In the genomic region with DNA sequence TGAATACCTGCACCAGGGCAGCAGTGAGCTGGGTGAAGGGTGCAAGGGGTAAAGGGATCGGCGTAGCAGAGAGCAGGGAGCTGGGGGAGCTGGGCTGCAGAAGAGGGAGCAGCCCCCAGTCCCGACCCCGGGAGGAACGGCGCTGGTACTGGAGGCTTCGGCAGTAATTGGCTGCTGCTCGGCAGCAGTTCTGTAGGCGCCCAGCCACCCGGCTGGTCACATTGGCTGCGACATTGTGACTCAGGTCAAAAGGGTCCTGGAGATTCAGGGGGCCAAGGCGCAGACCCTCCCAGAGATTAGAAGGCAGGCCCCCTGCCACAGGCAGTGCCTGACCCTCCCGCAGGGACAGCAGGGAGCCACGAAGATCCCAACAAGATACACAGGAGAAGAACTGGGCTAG, we compare ENCODE assay signal across 1 cellular context.
TF ChIP-seq lines count a peak whose summit lies in the region.

No MANE protein-coding gene starts in this region.

TF ChIP-seq in HepG2, 621 proteins besides CTCF, POLR2A, EP300 and RAD21:
- TF ChIP-seq BHLHE40 (IDR thresholded peaks at IDR 0.05; ENCODE audit: low read length): no peak
- TF ChIP-seq ZNF260 (CRISPR knock-in tag; IDR thresholded peaks at IDR 0.05; ENCODE audit: borderline replicate concordance, low read depth): no peak
- TF ChIP-seq HOXA7 (CRISPR knock-in tag; IDR thresholded peaks at IDR 0.05): no peak
- no peak for TF ChIP-seq ZNF567 (CRISPR knock-in tag; IDR thresholded peaks at IDR 0.05; ENCODE audit: borderline replicate concordance)
- TF ChIP-seq, protein P1, sequence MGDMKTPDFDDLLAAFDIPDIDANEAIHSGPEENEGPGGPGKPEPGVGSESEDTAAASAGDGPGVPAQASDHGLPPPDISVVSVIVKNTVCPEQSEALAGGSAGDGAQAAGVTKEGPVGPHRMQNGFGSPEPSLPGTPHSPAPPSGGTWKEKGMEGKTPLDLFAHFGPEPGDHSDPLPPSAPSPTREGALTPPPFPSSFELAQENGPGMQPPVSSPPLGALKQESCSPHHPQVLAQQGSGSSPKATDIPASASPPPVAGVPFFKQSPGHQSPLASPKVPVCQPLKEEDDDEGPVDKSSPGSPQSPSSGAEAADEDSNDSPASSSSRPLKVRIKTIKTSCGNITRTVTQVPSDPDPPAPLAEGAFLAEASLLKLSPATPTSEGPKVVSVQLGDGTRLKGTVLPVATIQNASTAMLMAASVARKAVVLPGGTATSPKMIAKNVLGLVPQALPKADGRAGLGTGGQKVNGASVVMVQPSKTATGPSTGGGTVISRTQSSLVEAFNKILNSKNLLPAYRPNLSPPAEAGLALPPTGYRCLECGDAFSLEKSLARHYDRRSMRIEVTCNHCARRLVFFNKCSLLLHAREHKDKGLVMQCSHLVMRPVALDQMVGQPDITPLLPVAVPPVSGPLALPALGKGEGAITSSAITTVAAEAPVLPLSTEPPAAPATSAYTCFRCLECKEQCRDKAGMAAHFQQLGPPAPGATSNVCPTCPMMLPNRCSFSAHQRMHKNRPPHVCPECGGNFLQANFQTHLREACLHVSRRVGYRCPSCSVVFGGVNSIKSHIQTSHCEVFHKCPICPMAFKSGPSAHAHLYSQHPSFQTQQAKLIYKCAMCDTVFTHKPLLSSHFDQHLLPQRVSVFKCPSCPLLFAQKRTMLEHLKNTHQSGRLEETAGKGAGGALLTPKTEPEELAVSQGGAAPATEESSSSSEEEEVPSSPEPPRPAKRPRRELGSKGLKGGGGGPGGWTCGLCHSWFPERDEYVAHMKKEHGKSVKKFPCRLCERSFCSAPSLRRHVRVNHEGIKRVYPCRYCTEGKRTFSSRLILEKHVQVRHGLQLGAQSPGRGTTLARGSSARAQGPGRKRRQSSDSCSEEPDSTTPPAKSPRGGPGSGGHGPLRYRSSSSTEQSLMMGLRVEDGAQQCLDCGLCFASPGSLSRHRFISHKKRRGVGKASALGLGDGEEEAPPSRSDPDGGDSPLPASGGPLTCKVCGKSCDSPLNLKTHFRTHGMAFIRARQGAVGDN (CRISPR knock-in tag; IDR thresholded peaks at IDR 0.05): no peak
- TF ChIP-seq MTF1 (CRISPR knock-in tag; IDR thresholded peaks at IDR 0.05): no peak
- no peak for TF ChIP-seq SNRNP70 (IDR thresholded peaks at IDR 0.05; ENCODE audit: low read depth, low read length)
- TF ChIP-seq BRD4 (CRISPR knock-in tag; IDR thresholded peaks at IDR 0.05): no peak
- no peak for TF ChIP-seq ZNF740 (CRISPR knock-in tag; IDR thresholded peaks at IDR 0.05)
- no peak for TF ChIP-seq RFX5 (IDR thresholded peaks at IDR 0.05; ENCODE audit: low read depth, low read length)
- no peak for TF ChIP-seq ZNF180 (CRISPR knock-in tag; IDR thresholded peaks at IDR 0.05; ENCODE audit: borderline replicate concordance, low read depth)
- no peak for TF ChIP-seq NFRKB (IDR thresholded peaks at IDR 0.05)
- TF ChIP-seq ZNF781 (CRISPR knock-in tag; IDR thresholded peaks at IDR 0.05; ENCODE audit: borderline replicate concordance, not compliant biosample characterization): no peak
- no peak for TF ChIP-seq RARA (CRISPR knock-in tag; IDR thresholded peaks at IDR 0.05)
- no peak for TF ChIP-seq CBX2 (IDR thresholded peaks at IDR 0.05; ENCODE audit: low read depth, low read length)
- TF ChIP-seq CBX2 (CRISPR knock-in tag; IDR thresholded peaks at IDR 0.05; ENCODE audit: low read depth): no peak
- no peak for TF ChIP-seq ZSCAN30 (CRISPR knock-in tag; IDR thresholded peaks at IDR 0.05)
